ENCODE assay signal across 3 cellular contexts in the genomic region with DNA sequence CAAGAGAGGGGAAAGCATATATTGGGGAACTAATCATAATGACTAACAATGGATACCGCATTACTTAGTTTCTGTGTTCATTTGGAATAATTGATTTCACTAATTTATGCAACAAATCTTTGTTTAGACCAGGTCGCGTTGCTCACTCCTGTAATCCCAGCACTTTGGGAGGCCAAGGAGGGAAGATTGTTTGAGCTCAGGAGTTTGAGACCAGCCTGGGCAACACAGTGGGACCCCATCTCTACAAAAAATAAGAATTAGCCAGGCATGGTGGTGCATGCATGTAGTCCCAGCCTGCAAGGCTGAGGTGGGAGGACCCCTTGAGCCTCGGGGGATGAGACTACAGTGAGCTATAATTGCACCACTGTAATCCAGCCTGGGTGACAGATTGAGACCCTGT.
"Had no signal": no experiment of that assay in that cellular context is flagged by ENCODE, and none has a peak within 500 bp of the region (broad histone marks: within the 10 kb centered on the region; RNA-seq: fewer than 3 reads in every experiment).

No MANE protein-coding gene starts in this region.

- H3K4me3 ChIP-seq: GM12878 had no signal

- ATAC-seq: GM12878 had no signal

- DNase-seq: GDM1, GF-D8 had no signal
